13 cellular contexts compared by ENCODE assay signal in genomic region chr2:34731274-34731673, GRCh38.
DNase-seq lines count a peak whose midpoint lies in the region; ATAC-seq and TF ChIP-seq lines count a peak whose summit lies in the region.
"Had no signal": no experiment of that assay in that cellular context is flagged by ENCODE, and none has a peak within 500 bp of the region (broad histone marks: within the 10 kb centered on the region; RNA-seq: fewer than 3 reads in every experiment).

No MANE protein-coding gene starts in this region.

- H3K27me3 Mint-ChIP-seq in WTC11 (ENCODE audit: low read depth) (no peaks in the 10 kb centered on the region), endodermal cell (ENCODE audit: insufficient read depth) (no peaks in the 10 kb centered on the region), neural progenitor cell (ENCODE audit: insufficient read depth, low read depth) (peaks cover 3% of the 10 kb centered on the region)
- H3K27me3 Mint-ChIP-seq: B cell; CD4-positive, alpha-beta T cell had no signal

- DNase-seq in WTC11 (ENCODE audit: low spot score) (no peak), endodermal cell (no peak), islet precursor cell (peak; percentile 54), neural progenitor cell (ENCODE audit: low spot score) (peak; percentile 63), HuH-7 (ENCODE audit: low spot score) (no peak)
- no peak for DNase-seq in stimulated activated CD4-positive, alpha-beta T cell treated with anti-CD3 and anti-CD28 coated beads, Interleukin-4, amount 100 ng/mL, for 1 hour
- DNase-seq in activated naive CD4-positive, alpha-beta T cell (lab: John Stamatoyannopoulos, UW): no peak
- DNase-seq: C1 segment of cervical spinal cord; CD4-positive, alpha-beta T cell; DMS79; GOT3 had no signal

- 84 to 100% methylated on average over 1 to 2 of the region's 2 CpGs for WGBS in endodermal cell (ENCODE audit: insufficient coverage in 1 of 2, insufficient read length in 1 of 2), 2 experiments

- no peak for TF ChIP-seq CTCF in WTC11 (IDR thresholded peaks at IDR 0.05)
- no peak for TF ChIP-seq CTCF in endodermal cell (conservative IDR thresholded peaks at IDR 0.05)
- no peak for TF ChIP-seq CTCF in neural progenitor cell (IDR thresholded peaks at IDR 0.05)

- no peak overlapping the region for H3K4me3 Mint-ChIP-seq in WTC11
- no peak overlapping the region for H3K4me3 Mint-ChIP-seq in endodermal cell
- H3K4me3 Mint-ChIP-seq in neural progenitor cell: no peak overlapping the region
- H3K4me3 Mint-ChIP-seq: B cell; CD4-positive, alpha-beta T cell had no signal

- H3K27ac ChIP-seq in endodermal cell (ENCODE audit: low read depth, low read length) (no peak overlapping the region), neural progenitor cell (no peak overlapping the region)

- H2AFZ ChIP-seq in neural progenitor cell (replicated peaks): no peak overlapping the region

- H3K9me3 Mint-ChIP-seq in WTC11 (peaks cover 6% of the 10 kb centered on the region), endodermal cell (no peaks in the 10 kb centered on the region), neural progenitor cell (no peaks in the 10 kb centered on the region)

- H3K4me2 ChIP-seq in neural progenitor cell: peak overlapping the region; percentile 36

- H3K9ac ChIP-seq in endodermal cell (ENCODE audit: extremely low read depth, low read length, poor library complexity, severe bottlenecking) (no peak overlapping the region), neural progenitor cell (no peak overlapping the region)

- H3K79me2 ChIP-seq in neural progenitor cell (ENCODE audit: low read depth): no peaks in the 10 kb centered on the region

- H3K36me3 ChIP-seq in endodermal cell (ENCODE audit: control insufficient read depth, insufficient read depth, low read length) (no peaks in the 10 kb centered on the region), neural progenitor cell (no peaks in the 10 kb centered on the region)
- H3K36me3 ChIP-seq: HAP-1 had no signal

- peaks cover 15% of the 10 kb centered on the region for H3K4me1 ChIP-seq in endodermal cell (ENCODE audit: control insufficient read depth, insufficient read depth, low read length)
- H3K4me1 ChIP-seq in neural progenitor cell: peaks cover 58% of the 10 kb centered on the region
- H3K4me1 ChIP-seq: HAP-1 had no signal

- H3K4me3 ChIP-seq in endodermal cell (ENCODE audit: low read length): no peak overlapping the region
- no peak overlapping the region for H3K4me3 ChIP-seq in neural progenitor cell
- H3K4me3 ChIP-seq: HAP-1 had no signal

- no peak; the same call in 1 of the 2 replicates for ATAC-seq in WTC11

- H3K36me3 Mint-ChIP-seq in WTC11 (peaks cover 5% of the 10 kb centered on the region; the same call in 1 of the 2 replicates), endodermal cell (ENCODE audit: low read depth) (no peaks in the 10 kb centered on the region), neural progenitor cell (no peaks in the 10 kb centered on the region)

- peaks cover 27% of the 10 kb centered on the region for H3F3A ChIP-seq in neural progenitor cell (ENCODE audit: low read depth)

- H3K27me3 ChIP-seq in endodermal cell (ENCODE audit: control insufficient read depth, insufficient read depth, low read length, poor library complexity, severe bottlenecking): no peaks in the 10 kb centered on the region
- H3K27me3 ChIP-seq in neural progenitor cell: no peaks in the 10 kb centered on the region

- no peaks in the 10 kb centered on the region for H4K20me1 ChIP-seq in neural progenitor cell (ENCODE audit: low read depth)

- POLR2A ChIA-PET in WTC11 (lab: Charles Lee): no interaction called here

- H3K9me3 ChIP-seq in endodermal cell (ENCODE audit: control insufficient read depth, low read length) (peaks cover 6% of the 10 kb centered on the region), neural progenitor cell (ENCODE audit: low read depth) (no peaks in the 10 kb centered on the region)
- H3K9me3 ChIP-seq: HAP-1 had no signal

- H3K4me1 Mint-ChIP-seq in WTC11 (peaks cover 53% of the 10 kb centered on the region), endodermal cell (peaks cover 47% of the 10 kb centered on the region), neural progenitor cell (peaks cover 24% of the 10 kb centered on the region)
- H3K4me1 Mint-ChIP-seq: B cell had no signal

- H3K27ac Mint-ChIP-seq in WTC11 (peak overlapping the region; percentile 24), endodermal cell (peak overlapping the region; percentile 20), neural progenitor cell (no peak overlapping the region)
- H3K27ac Mint-ChIP-seq: B cell; CD4-positive, alpha-beta T cell had no signal

- CTCF ChIA-PET in WTC11 (lab: Charles Lee): no interaction called here

TF ChIP-seq in WTC11, 78 proteins besides CTCF, POLR2A, EP300 and RAD21:
- TF ChIP-seq MLX (CRISPR knock-in tag; IDR thresholded peaks at IDR 0.05) (no peak), ZNF138 (CRISPR knock-in tag; conservative IDR thresholded peaks at IDR 0.05) (no peak), ATF6 (CRISPR knock-in tag; IDR thresholded peaks at IDR 0.05) (no peak), SMAD4 (CRISPR knock-in tag; IDR thresholded peaks at IDR 0.05) (no peak)

Comparison
In these comparisons a context has a peak if more than half of its experiments do, and no peak if none do; other contexts are left out.
1. DNase-seq: peak in islet precursor cell (single experiment) and neural progenitor cell (single experiment); none in WTC11 (single experiment), endodermal cell (single experiment), HuH-7 (single experiment), stimulated activated CD4-positive, alpha-beta T cell treated with anti-CD3 and anti-CD28 coated beads, Interleukin-4, amount 100 ng/mL, for 1 hour (single experiment) and activated naive CD4-positive, alpha-beta T cell (0 of 4).